8 cellular contexts compared by ENCODE assay signal in the genomic region with DNA sequence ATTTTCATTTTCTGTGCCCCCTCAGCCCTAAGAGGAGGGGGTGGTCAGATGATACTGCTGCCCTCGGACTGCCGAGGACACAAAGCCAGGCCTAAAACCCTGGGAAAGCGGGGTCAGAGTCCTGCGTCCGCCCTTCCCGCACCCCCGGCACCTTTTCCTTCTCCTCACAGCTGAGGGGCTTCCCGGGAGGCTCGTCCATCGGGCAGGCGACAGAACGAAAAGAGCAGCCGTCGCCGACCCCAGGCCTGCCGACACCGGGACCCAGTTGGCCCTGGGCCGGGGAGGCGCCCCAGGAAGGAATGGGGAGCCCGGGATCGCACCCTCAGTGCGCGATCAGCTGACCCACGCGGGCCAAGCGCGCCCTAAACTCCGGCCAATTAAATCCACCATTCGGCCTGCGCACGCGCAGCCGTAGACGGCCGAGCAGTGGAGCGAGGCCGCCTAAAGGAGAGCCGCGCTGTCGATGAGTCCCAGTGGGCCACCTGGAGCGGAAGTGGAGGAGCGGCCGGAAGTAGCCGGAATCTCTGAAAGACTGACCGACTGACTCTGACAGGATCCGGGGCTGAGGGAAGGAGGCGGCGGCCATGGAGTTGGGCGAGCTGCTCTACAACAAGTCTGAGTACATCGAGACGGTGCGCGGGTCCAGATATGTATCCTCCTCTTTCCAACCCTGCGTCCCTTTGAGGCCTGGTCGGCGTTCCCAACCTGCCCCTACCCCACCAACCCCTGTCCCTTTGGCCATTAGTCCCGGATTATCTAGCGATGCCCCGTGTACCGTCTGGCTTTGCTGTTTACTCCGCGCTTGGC. TPM values are rescaled to one million over a fixed set of nuclear protein-coding genes. Genes with fewer than 3 reads are reported as not detected.
A peak's percentile ranks its signal among the peaks of the same experiment; 100 is the strongest.
DNase-seq lines count a peak whose midpoint lies in the region; ATAC-seq, FAIRE-seq and TF ChIP-seq lines count a peak whose summit lies in the region.

Gene DCTN5 (plus strand): TSS at position 508 of the 807 bp plus-strand sequence. CDS start 77 bp downstream, at position 585.
Gene PALB2 (minus strand): TSS at position 352 of the 807 bp plus-strand sequence. CDS start 153 bp downstream, at position 199.

- H3K27me3 ChIP-seq in heart right ventricle (no peaks in the 10 kb centered on the region), upper lobe of left lung (no peaks in the 10 kb centered on the region)

- peak; percentile 97 for ATAC-seq in HG02840 (IDR thresholded peaks at IDR 0.05; ENCODE audit: low FRiP score, unreplicated experiment)
- peak; percentile 94 to 97 (median 96) for ATAC-seq in T-cell (replicated peaks in 1 of 4)
- ATAC-seq in heart right ventricle = peak; percentile 100
- ATAC-seq in upper lobe of left lung (ENCODE audit: low FRiP score in 2 of 2) = peak; percentile 99 to 100

- TF ChIP-seq POLR2A in GM12891 (IDR thresholded peaks at IDR 0.05; ENCODE audit: low read depth, low read length) (peak; percentile 81), upper lobe of left lung (IDR thresholded peaks at IDR 0.05) (peak in 2 of 4 donors; percentile 13 to 63)

- H3K36me3 ChIP-seq in heart right ventricle = peaks cover 0 to 62% (median 21%) of the 10 kb centered on the region in 9 donors
- H3K36me3 ChIP-seq in upper lobe of left lung = peaks cover 6 to 45% (median 19%) of the 10 kb centered on the region in 4 donors

- WGBS in heart right ventricle, 2 donors = 0% methylated on average over 62 of the region's 62 CpGs
- 0 to 1% methylated on average over 12 to 61 of the region's 62 CpGs for WGBS in upper lobe of left lung, 2 donors

- TF ChIP-seq CTCF in heart right ventricle (IDR thresholded peaks at IDR 0.05) (no peak), upper lobe of left lung (IDR thresholded peaks at IDR 0.05) (peak in 3 of 6 experiments; percentile 6 to 43 (median 21))

- DNase-seq in GM12891 (ENCODE audit: insufficient read length, low spot score) = peak; percentile 89
- peak; percentile 73 for DNase-seq in NCI-H1436 treated with DMSO at 0.1 percent for 48 hours (lab: John Stamatoyannopoulos, UW)
- peak; percentile 60 to 85 (median 74) for DNase-seq in T-cell
- DNase-seq in amniotic epithelial cell (ENCODE audit: low read depth) = peak; percentile 91
- DNase-seq in heart right ventricle = peak; percentile 92 to 93
- peak; percentile 89 to 99 (median 94) for DNase-seq in posterior cingulate gyrus
- DNase-seq in upper lobe of left lung = peak; percentile 96 to 97

- H3K27me3 Mint-ChIP-seq in T-cell = no peaks in the 10 kb centered on the region

- no peak for TF ChIP-seq EP300 in upper lobe of left lung (IDR thresholded peaks at IDR 0.05)

- H3K9me3 ChIP-seq in heart right ventricle (no peaks in the 10 kb centered on the region), upper lobe of left lung (no peaks in the 10 kb centered on the region)

- POLR2A ChIA-PET in T-cell (lab: Charles Lee) = interaction anchor here (0.6 to 1.0 kb wide), 2 partner anchors 21 to 223 kb away, joined by 3 to 4 read pairs; no protein-coding TSS in a partner anchor

- H3K4me3 Mint-ChIP-seq in T-cell = peak within 1 kb of the TSS; percentile 94 to 98 (median 98)

- H3K4me3 ChIP-seq in heart right ventricle (peak within 1 kb of the TSS; percentile 70 to 99 (median 87)), upper lobe of left lung (peak within 1 kb of the TSS; percentile 63 to 97 (median 82))

- intact Hi-C loops in heart right ventricle (cut with DNase I) = no loop called here
- intact Hi-C loops in posterior cingulate gyrus (cut with DNase I) = loop anchor here (1.0 to 2.0 kb wide), 2 partner anchors 44 to 84 kb away; partner anchors contain the start of genes EARS2, NDUFAB1 and UBFD1

- H3K4me1 Mint-ChIP-seq in T-cell = peaks cover 36 to 43% (median 42%) of the 10 kb centered on the region in 3 donors

- H3K4me1 ChIP-seq in heart right ventricle (peaks cover 11 to 36% (median 24%) of the 10 kb centered on the region in 9 donors), upper lobe of left lung (peaks cover 19 to 24% (median 22%) of the 10 kb centered on the region in 4 donors)

- CTCF ChIA-PET in T-cell (lab: Charles Lee) = no interaction called here

- peaks cover 20% of the 10 kb centered on the region for H3K36me3 Mint-ChIP-seq in T-cell

- H3K27ac Mint-ChIP-seq in T-cell = peak within 1 kb of the TSS; percentile 93 to 94

- H3K9me3 Mint-ChIP-seq in T-cell = no peaks in the 10 kb centered on the region

- FAIRE-seq in GM12891 (lab: Jason Lieb, UNC) = peak; percentile 97

- peak within 1 kb of the TSS; percentile 61 to 94 (median 84) for H3K27ac ChIP-seq in heart right ventricle
- peak within 1 kb of the TSS; percentile 79 to 92 (median 85) for H3K27ac ChIP-seq in upper lobe of left lung

TF ChIP-seq in GM12891, 5 proteins besides CTCF, POLR2A, EP300 and RAD21:
- TF ChIP-seq POLR2AphosphoS5 (IDR thresholded peaks at IDR 0.05; ENCODE audit: low read depth, low read length) = peak; percentile 92
- TF ChIP-seq PAX5 (IDR thresholded peaks at IDR 0.05; ENCODE audit: insufficient read depth, low read length, severe bottlenecking) = peak; percentile 48
- TF ChIP-seq POU2F2 (IDR thresholded peaks at IDR 0.05; ENCODE audit: low read depth, low read length) = no peak
- TF ChIP-seq SPI1 (IDR thresholded peaks at IDR 0.05; ENCODE audit: low read depth, low read length) = peak; percentile 81
- TF ChIP-seq TAF1 (IDR thresholded peaks at IDR 0.05; ENCODE audit: low read depth, low read length) = no peak; the same call in none of the 2 replicates

RNA-seq across cellular contexts. Expression of gene DCTN5, which starts in this region (rescaled TPM):
- polyA plus RNA-seq in GM12891 (2012; ENCODE audit: low read depth, missing spikeins) = 87.4 TPM
- total RNA-seq in T-cell = 10 to 100 TPM; 49.8 to 68.7 (median 59.9) TPM
- total RNA-seq in heart right ventricle = 10 to 100 TPM; 36.9 to 50.4 (median 42.6) TPM
- polyA plus RNA-seq in heart right ventricle = 10 to 100 TPM in 1 of 2 donors, 1 to 10 TPM in 1; 5.9 to 17.5 TPM
- 10 to 100 TPM; 19.8 to 48.6 (median 35.4) TPM for total RNA-seq in upper lobe of left lung

RNA-seq across cellular contexts. Expression of gene PALB2, which starts in this region (rescaled TPM):
- polyA plus RNA-seq in GM12891 (2012; ENCODE audit: low read depth, missing spikeins) = 8.1 TPM
- 10 to 100 TPM in 4 of 5 donors, 1 to 10 TPM in 1; 7.9 to 13.1 (median 12.5) TPM for total RNA-seq in T-cell
- 1 to 10 TPM; 2.5 to 6.1 (median 4.7) TPM for total RNA-seq in heart right ventricle
- polyA plus RNA-seq in heart right ventricle = 1 to 10 TPM; 3.4 to 8.6 TPM
- 10 to 100 TPM in 5 of 6 donors, 1 to 10 TPM in 1; 6.4 to 32.5 (median 11.6) TPM for total RNA-seq in upper lobe of left lung

Comparison
In these comparisons a context has a peak if more than half of its experiments do, and no peak if none do; other contexts are left out.
1. Peak in every context shown above with its lines: DNase-seq, ATAC-seq, H3K4me3 ChIP-seq and H3K27ac ChIP-seq.